In the genomic region with DNA sequence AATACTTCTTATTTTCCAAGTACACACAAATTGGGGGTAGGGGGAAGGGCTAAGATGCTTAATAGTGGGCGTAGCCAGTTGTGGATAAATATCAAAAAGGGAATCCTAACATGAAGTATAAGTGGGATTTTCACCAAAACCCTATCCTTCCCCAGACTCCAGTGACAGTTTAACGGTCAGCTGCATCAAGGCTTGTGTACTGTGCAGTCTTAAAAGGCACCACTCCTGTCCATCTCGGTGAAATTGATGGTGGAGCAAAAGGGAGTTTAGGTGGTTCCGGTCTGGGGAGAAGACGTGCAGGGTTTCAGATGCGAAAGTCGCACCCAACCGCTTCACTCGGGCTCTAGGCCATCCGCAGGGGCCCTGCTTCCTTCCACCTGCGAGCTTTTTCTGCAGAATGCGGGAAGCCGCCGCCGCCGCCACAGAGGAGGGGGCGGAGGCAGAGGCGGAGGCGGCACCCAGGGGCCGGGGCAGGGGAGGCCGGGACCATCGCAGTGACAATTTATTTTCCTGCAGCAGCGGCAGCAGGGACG, we compare ENCODE assay signal across 8 cellular contexts. TPM values are rescaled to one million over a fixed set of nuclear protein-coding genes. Genes with fewer than 3 reads are reported as not detected.
DNase-seq lines count a peak whose midpoint lies in the region; ATAC-seq and TF ChIP-seq lines count a peak whose summit lies in the region.

Gene STAMBPL1 (plus strand): TSS at position 492 of the 533 bp plus-strand sequence. CDS start 21,464 bp downstream, outside the sequence.

- 2 to 3% methylated on average over 24 of the region's 24 CpGs for WGBS in heart right ventricle, 2 donors

- no peaks in the 10 kb centered on the region for H3K27me3 Mint-ChIP-seq in activated naive CD4-positive, alpha-beta T cell treated with anti-CD3 and anti-CD28 coated beads for 36 hours (ENCODE audit: low read depth)

- H3K9me3 ChIP-seq in heart right ventricle = no peaks in the 10 kb centered on the region

- DNase-seq in AG20443 (ENCODE audit: low spot score) = peak; percentile 7
- peak; percentile 53 for DNase-seq in GM19238 (ENCODE audit: insufficient read length, low spot score)
- peak; percentile 68 for DNase-seq in RKO (ENCODE audit: low spot score)
- DNase-seq in activated naive CD4-positive, alpha-beta T cell treated with anti-CD3 and anti-CD28 coated beads for 36 hours = peak; percentile 80
- no peak for DNase-seq in heart right ventricle
- DNase-seq in retinal pigment epithelial cell (ENCODE audit: low read depth) = no peak
- DNase-seq in dermis blood vessel endothelial cell = no peak

- H3K36me3 ChIP-seq in heart right ventricle = no peaks in the 10 kb centered on the region

- TF ChIP-seq CTCF in heart right ventricle (IDR thresholded peaks at IDR 0.05) = no peak
- TF ChIP-seq CTCF in retinal pigment epithelial cell (conservative IDR thresholded peaks at IDR 0.05; ENCODE audit: low read depth, low read length) = no peak

- H3K4me1 ChIP-seq in heart right ventricle = peaks cover 0 to 56% (median 32%) of the 10 kb centered on the region in 9 donors

- ATAC-seq in HG03378 (IDR thresholded peaks at IDR 0.05; ENCODE audit: unreplicated experiment) (peak; percentile 34), heart right ventricle (peak; percentile 52 to 83 (median 64))

- H3K27ac ChIP-seq in heart right ventricle = peak within 1 kb of the TSS; percentile 85 to 94 (median 90)

- peaks cover 5% of the 10 kb centered on the region for H3K36me3 Mint-ChIP-seq in activated naive CD4-positive, alpha-beta T cell treated with anti-CD3 and anti-CD28 coated beads for 36 hours (ENCODE audit: low read depth)

- peak within 1 kb of the TSS; percentile 95 for H3K4me3 Mint-ChIP-seq in activated naive CD4-positive, alpha-beta T cell treated with anti-CD3 and anti-CD28 coated beads for 36 hours

- H3K27me3 ChIP-seq in heart right ventricle = peaks cover 0 to 6% (median 0%) of the 10 kb centered on the region in 7 donors

- H3K4me1 Mint-ChIP-seq in activated naive CD4-positive, alpha-beta T cell treated with anti-CD3 and anti-CD28 coated beads for 36 hours (ENCODE audit: low read depth) = peaks cover 52% of the 10 kb centered on the region

- intact Hi-C loops in activated naive CD4-positive, alpha-beta T cell treated with anti-CD3 and anti-CD28 coated beads for 36 hours (cut with micrococcal nuclease) = loop anchor here (1.0 to 10.0 kb wide), 9 partner anchors 21 to 1018 kb away; partner anchors contain the start of genes IFIT5, KLLN and PTEN
- intact Hi-C loops in heart right ventricle (cut with DNase I) = loop anchor here in 5 of 10 donors (2.0 to 5.0 kb wide), 4 partner anchors 43 to 52 kb away; no protein-coding TSS in a partner anchor

- H3K27ac Mint-ChIP-seq in activated naive CD4-positive, alpha-beta T cell treated with anti-CD3 and anti-CD28 coated beads for 36 hours = peak within 1 kb of the TSS; percentile 97

- H3K9me3 Mint-ChIP-seq in activated naive CD4-positive, alpha-beta T cell treated with anti-CD3 and anti-CD28 coated beads for 36 hours = no peaks in the 10 kb centered on the region

- CTCF ChIA-PET in activated naive CD4-positive, alpha-beta T cell treated with anti-CD3 and anti-CD28 coated beads for 36 hours (lab: Charles Lee) = interaction anchor here (0.6 to 5.2 kb wide), 7 partner anchors 21 to 512 kb away, joined by 3 to 37 read pairs (median 4); no protein-coding TSS in a partner anchor

- peak within 1 kb of the TSS; percentile 60 to 87 (median 79) for H3K4me3 ChIP-seq in heart right ventricle
- peak within 1 kb of the TSS; percentile 82 for H3K4me3 ChIP-seq in retinal pigment epithelial cell (ENCODE audit: low read length)

RNA-seq across cellular contexts. Expression of gene STAMBPL1, which starts in this region (rescaled TPM):
- 10 to 100 TPM; 23.2 to 23.6 TPM for total RNA-seq in activated naive CD4-positive, alpha-beta T cell treated with anti-CD3 and anti-CD28 coated beads for 36 hours
- total RNA-seq in heart right ventricle (1 to 10 TPM; 1.9 to 3.3 (median 2.7) TPM), dermis blood vessel endothelial cell (1.0 and 1.4 TPM in 2 replicates)
- polyA plus RNA-seq in heart right ventricle = 1 to 10 TPM in 1 of 2 donors, under 1 TPM in 1; 0.94 to 2.6 TPM

Comparison
In these comparisons a context has a peak if more than half of its experiments do, and no peak if none do; other contexts are left out.
1. RNA of gene STAMBPL1 (total RNA-seq): 23.2 to 23.6 TPM in activated naive CD4-positive, alpha-beta T cell treated with anti-CD3 and anti-CD28 coated beads for 36 hours; 1.9 to 3.3 TPM in heart right ventricle and 1.0 to 1.4 TPM in dermis blood vessel endothelial cell; every median in the first group is over 4 times any median in the second.
2. DNase-seq: peak in AG20443 (single experiment), GM19238 (single experiment), RKO (single experiment) and activated naive CD4-positive, alpha-beta T cell treated with anti-CD3 and anti-CD28 coated beads for 36 hours (single experiment); none in heart right ventricle (0 of 2), retinal pigment epithelial cell (single experiment) and dermis blood vessel endothelial cell (single experiment).